1 cellular context compared by ENCODE assay signal in the genomic region with DNA sequence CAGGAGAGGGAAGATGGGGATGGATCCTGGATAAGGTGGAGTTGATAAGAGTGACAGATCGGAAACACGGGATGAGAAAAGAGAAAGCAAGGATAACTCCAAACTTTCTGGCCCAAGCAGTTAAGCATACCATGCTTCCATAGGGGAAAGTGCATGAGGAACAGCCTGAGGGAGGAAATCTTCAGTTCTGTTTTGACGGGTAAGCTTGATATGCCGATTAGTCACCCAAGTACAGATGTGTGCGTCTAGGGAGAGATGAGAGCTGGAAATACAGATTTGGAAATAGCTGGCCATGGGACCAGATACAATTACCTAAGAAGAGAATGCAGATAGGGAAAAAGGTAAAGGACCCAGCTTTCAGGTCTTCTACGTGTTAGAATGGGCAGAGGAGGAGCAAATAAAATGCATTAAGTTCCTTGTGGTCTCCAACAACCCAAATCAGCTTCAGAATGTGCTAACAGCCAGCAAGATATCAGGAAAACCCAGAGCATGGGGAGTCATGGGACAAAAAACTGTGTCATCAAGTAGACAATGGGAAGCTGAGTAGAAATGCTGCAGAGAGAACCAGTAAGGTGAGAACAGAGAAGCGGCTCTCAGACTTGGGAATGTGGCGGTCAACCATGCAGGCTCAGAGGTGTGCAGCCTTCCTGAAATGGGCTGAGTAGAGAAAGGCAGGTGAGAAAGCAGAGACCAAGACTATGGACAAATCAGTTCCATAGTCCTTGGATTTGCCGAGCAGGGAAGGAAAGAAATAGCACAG.
TF ChIP-seq lines count a peak whose summit lies in the region.

No MANE protein-coding gene starts in this region.

TF ChIP-seq in GM23338, 12 proteins besides CTCF, POLR2A, EP300 and RAD21 (continued from another document):
- TF ChIP-seq, protein P1, sequence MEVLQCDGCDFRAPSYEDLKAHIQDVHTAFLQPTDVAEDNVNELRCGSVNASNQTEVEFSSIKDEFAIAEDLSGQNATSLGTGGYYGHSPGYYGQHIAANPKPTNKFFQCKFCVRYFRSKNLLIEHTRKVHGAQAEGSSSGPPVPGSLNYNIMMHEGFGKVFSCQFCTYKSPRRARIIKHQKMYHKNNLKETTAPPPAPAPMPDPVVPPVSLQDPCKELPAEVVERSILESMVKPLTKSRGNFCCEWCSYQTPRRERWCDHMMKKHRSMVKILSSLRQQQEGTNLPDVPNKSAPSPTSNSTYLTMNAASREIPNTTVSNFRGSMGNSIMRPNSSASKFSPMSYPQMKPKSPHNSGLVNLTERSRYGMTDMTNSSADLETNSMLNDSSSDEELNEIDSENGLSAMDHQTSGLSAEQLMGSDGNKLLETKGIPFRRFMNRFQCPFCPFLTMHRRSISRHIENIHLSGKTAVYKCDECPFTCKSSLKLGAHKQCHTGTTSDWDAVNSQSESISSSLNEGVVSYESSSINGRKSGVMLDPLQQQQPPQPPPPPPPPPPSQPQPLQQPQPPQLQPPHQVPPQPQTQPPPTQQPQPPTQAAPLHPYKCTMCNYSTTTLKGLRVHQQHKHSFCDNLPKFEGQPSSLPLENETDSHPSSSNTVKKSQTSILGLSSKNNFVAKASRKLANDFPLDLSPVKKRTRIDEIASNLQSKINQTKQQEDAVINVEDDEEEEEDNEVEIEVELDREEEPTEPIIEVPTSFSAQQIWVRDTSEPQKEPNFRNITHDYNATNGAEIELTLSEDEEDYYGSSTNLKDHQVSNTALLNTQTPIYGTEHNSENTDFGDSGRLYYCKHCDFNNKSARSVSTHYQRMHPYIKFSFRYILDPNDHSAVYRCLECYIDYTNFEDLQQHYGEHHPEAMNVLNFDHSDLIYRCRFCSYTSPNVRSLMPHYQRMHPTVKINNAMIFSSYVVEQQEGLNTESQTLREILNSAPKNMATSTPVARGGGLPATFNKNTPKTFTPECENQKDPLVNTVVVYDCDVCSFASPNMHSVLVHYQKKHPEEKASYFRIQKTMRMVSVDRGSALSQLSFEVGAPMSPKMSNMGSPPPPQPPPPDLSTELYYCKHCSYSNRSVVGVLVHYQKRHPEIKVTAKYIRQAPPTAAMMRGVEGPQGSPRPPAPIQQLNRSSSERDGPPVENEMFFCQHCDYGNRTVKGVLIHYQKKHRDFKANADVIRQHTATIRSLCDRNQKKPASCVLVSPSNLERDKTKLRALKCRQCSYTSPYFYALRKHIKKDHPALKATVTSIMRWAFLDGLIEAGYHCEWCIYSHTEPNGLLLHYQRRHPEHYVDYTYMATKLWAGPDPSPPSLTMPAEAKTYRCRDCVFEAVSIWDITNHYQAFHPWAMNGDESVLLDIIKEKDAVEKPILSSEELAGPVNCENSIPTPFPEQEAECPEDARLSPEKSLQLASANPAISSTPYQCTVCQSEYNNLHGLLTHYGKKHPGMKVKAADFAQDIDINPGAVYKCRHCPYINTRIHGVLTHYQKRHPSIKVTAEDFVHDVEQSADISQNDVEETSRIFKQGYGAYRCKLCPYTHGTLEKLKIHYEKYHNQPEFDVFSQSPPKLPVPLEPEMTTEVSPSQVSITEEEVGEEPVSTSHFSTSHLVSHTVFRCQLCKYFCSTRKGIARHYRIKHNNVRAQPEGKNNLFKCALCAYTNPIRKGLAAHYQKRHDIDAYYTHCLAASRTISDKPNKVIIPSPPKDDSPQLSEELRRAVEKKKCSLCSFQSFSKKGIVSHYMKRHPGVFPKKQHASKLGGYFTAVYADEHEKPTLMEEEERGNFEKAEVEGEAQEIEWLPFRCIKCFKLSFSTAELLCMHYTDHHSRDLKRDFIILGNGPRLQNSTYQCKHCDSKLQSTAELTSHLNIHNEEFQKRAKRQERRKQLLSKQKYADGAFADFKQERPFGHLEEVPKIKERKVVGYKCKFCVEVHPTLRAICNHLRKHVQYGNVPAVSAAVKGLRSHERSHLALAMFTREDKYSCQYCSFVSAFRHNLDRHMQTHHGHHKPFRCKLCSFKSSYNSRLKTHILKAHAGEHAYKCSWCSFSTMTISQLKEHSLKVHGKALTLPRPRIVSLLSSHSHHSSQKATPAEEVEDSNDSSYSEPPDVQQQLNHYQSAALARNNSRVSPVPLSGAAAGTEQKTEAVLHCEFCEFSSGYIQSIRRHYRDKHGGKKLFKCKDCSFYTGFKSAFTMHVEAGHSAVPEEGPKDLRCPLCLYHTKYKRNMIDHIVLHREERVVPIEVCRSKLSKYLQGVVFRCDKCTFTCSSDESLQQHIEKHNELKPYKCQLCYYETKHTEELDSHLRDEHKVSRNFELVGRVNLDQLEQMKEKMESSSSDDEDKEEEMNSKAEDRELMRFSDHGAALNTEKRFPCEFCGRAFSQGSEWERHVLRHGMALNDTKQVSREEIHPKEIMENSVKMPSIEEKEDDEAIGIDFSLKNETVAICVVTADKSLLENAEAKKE (CRISPR knock-in tag; IDR thresholded peaks at IDR 0.05): no peak
- TF ChIP-seq, protein P2, sequence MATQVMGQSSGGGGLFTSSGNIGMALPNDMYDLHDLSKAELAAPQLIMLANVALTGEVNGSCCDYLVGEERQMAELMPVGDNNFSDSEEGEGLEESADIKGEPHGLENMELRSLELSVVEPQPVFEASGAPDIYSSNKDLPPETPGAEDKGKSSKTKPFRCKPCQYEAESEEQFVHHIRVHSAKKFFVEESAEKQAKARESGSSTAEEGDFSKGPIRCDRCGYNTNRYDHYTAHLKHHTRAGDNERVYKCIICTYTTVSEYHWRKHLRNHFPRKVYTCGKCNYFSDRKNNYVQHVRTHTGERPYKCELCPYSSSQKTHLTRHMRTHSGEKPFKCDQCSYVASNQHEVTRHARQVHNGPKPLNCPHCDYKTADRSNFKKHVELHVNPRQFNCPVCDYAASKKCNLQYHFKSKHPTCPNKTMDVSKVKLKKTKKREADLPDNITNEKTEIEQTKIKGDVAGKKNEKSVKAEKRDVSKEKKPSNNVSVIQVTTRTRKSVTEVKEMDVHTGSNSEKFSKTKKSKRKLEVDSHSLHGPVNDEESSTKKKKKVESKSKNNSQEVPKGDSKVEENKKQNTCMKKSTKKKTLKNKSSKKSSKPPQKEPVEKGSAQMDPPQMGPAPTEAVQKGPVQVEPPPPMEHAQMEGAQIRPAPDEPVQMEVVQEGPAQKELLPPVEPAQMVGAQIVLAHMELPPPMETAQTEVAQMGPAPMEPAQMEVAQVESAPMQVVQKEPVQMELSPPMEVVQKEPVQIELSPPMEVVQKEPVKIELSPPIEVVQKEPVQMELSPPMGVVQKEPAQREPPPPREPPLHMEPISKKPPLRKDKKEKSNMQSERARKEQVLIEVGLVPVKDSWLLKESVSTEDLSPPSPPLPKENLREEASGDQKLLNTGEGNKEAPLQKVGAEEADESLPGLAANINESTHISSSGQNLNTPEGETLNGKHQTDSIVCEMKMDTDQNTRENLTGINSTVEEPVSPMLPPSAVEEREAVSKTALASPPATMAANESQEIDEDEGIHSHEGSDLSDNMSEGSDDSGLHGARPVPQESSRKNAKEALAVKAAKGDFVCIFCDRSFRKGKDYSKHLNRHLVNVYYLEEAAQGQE (IDR thresholded peaks at IDR 0.05; ENCODE audit: unreplicated experiment): no peak
- no peak for TF ChIP-seq EZH2 (IDR thresholded peaks at IDR 0.05; ENCODE audit: low read depth, unreplicated experiment)
- no peak for TF ChIP-seq JUNB (IDR thresholded peaks at IDR 0.05; ENCODE audit: unreplicated experiment)
- TF ChIP-seq POLR2AphosphoS5 (IDR thresholded peaks at IDR 0.05; ENCODE audit: low read depth): no peak
- TF ChIP-seq ZNF331 (CRISPR knock-in tag; IDR thresholded peaks at IDR 0.05; ENCODE audit: low read depth): no peak
- TF ChIP-seq STAT1 (IDR thresholded peaks at IDR 0.05; ENCODE audit: unreplicated experiment): no peak
